In genomic region chr6:155183095-155183494, GRCh38 we compare ENCODE assay signal across 14 cellular contexts.
A peak's percentile ranks its signal among the peaks of the same experiment; 100 is the strongest.
DNase-seq lines count a peak whose midpoint lies in the region; ATAC-seq and TF ChIP-seq lines count a peak whose summit lies in the region.
"Had no signal": no experiment of that assay in that cellular context is flagged by ENCODE, and none has a peak within 500 bp of the region (broad histone marks: within the 10 kb centered on the region; RNA-seq: fewer than 3 reads in every experiment).

No MANE protein-coding gene starts in this region.

- peak overlapping the region; percentile 12 to 30 (median 21) for H3K27ac ChIP-seq in transverse colon
- H3K27ac ChIP-seq: esophagus squamous epithelium, right lobe of liver had no signal

- no peak for ATAC-seq in activated naive CD8-positive, alpha-beta T cell treated with anti-CD3 and anti-CD28 coated beads, Interleukin-2, amount 10 ng/mL, durations not matched to agents 7 days and 5 days (ENCODE audit: low read depth)
- ATAC-seq in activated naive CD8-positive, alpha-beta T cell treated with anti-CD3 and anti-CD28 coated beads, Interleukin-2, amount 50 U/mL, for 24 hours, result no peak
- ATAC-seq in HG02798 (IDR thresholded peaks at IDR 0.05; ENCODE audit: poor library complexity, unreplicated experiment), result peak; percentile 57
- no peak for ATAC-seq in GM19397 (IDR thresholded peaks at IDR 0.05; ENCODE audit: unreplicated experiment)
- ATAC-seq: activated CD4-positive, alpha-beta T cell treated with anti-CD3 and anti-CD28 coated beads for 36 hours had no signal

- no peaks in the 10 kb centered on the region for H3K27me3 ChIP-seq in transverse colon
- H3K27me3 ChIP-seq: esophagus squamous epithelium, right lobe of liver had no signal

- H3K9me3 Mint-ChIP-seq in activated naive CD8-positive, alpha-beta T cell treated with anti-CD3 and anti-CD28 coated beads, Interleukin-2, amount 10 ng/mL, durations not matched to agents 7 days and 5 days, result no peaks in the 10 kb centered on the region
- no peaks in the 10 kb centered on the region for H3K9me3 Mint-ChIP-seq in activated naive CD8-positive, alpha-beta T cell treated with anti-CD3 and anti-CD28 coated beads, Interleukin-2, amount 50 U/mL, for 24 hours

- TF ChIP-seq CTCF in transverse colon (IDR thresholded peaks at IDR 0.05), result no peak

- WGBS in transverse colon (ENCODE audit: low coverage in 1 of 2), 2 donors, result 19 to 54% methylated on average over 5 of the region's 5 CpGs

- no peak overlapping the region for H3K4me3 Mint-ChIP-seq in activated naive CD8-positive, alpha-beta T cell treated with anti-CD3 and anti-CD28 coated beads, Interleukin-2, amount 10 ng/mL, durations not matched to agents 7 days and 5 days
- no peak overlapping the region for H3K4me3 Mint-ChIP-seq in activated naive CD8-positive, alpha-beta T cell treated with anti-CD3 and anti-CD28 coated beads, Interleukin-2, amount 50 U/mL, for 24 hours
- H3K4me3 Mint-ChIP-seq: activated CD4-positive, alpha-beta T cell treated with anti-CD3 and anti-CD28 coated beads for 36 hours had no signal

- intact Hi-C loops in transverse colon (cut with DNase I; ENCODE audit: low total_unique reads), result no loop called here

- TF ChIP-seq POLR2A in transverse colon (IDR thresholded peaks at IDR 0.05), result no peak

- H3K27ac Mint-ChIP-seq in activated naive CD8-positive, alpha-beta T cell treated with anti-CD3 and anti-CD28 coated beads, Interleukin-2, amount 10 ng/mL, durations not matched to agents 7 days and 5 days, result peak overlapping the region; percentile 51
- H3K27ac Mint-ChIP-seq in activated naive CD8-positive, alpha-beta T cell treated with anti-CD3 and anti-CD28 coated beads, Interleukin-2, amount 50 U/mL, for 24 hours, result no peak overlapping the region
- H3K27ac Mint-ChIP-seq: activated CD4-positive, alpha-beta T cell treated with anti-CD3 and anti-CD28 coated beads for 36 hours had no signal

- H3K4me1 ChIP-seq in transverse colon, result peaks cover 0 to 27% (median 12%) of the 10 kb centered on the region in 4 donors
- H3K4me1 ChIP-seq: right lobe of liver had no signal

- H3K27me3 Mint-ChIP-seq in activated naive CD8-positive, alpha-beta T cell treated with anti-CD3 and anti-CD28 coated beads, Interleukin-2, amount 10 ng/mL, durations not matched to agents 7 days and 5 days, result no peaks in the 10 kb centered on the region
- no peaks in the 10 kb centered on the region for H3K27me3 Mint-ChIP-seq in activated naive CD8-positive, alpha-beta T cell treated with anti-CD3 and anti-CD28 coated beads, Interleukin-2, amount 50 U/mL, for 24 hours
- H3K27me3 Mint-ChIP-seq: activated CD4-positive, alpha-beta T cell treated with anti-CD3 and anti-CD28 coated beads for 36 hours had no signal

- H3K4me1 Mint-ChIP-seq in activated naive CD8-positive, alpha-beta T cell treated with anti-CD3 and anti-CD28 coated beads, Interleukin-2, amount 10 ng/mL, durations not matched to agents 7 days and 5 days, result peaks cover 4% of the 10 kb centered on the region
- H3K4me1 Mint-ChIP-seq in activated naive CD8-positive, alpha-beta T cell treated with anti-CD3 and anti-CD28 coated beads, Interleukin-2, amount 50 U/mL, for 24 hours, result peaks cover 39% of the 10 kb centered on the region

- in situ Hi-C loops in transverse colon (cut with MboI; ENCODE audit: low pct_ligation_motif_present in 1 of 4, low pct_unique_long_range_greater_than_20kb in 1 of 4, low sequenced_read_pairs in 3 of 4), result loop anchor here in 2 of 4 donors (10.0 to 25.0 kb wide), 2 partner anchors 62 to 496 kb away; no protein-coding TSS in a partner anchor

- DNase-seq in activated naive CD8-positive, alpha-beta T cell treated with anti-CD3 and anti-CD28 coated beads, Interleukin-2, amount 10 ng/mL, durations not matched to agents 7 days and 5 days, result no peak
- no peak for DNase-seq in activated naive CD8-positive, alpha-beta T cell treated with anti-CD3 and anti-CD28 coated beads, Interleukin-2, amount 50 U/mL, for 24 hours
- DNase-seq in SKM-1 treated with dmso at 0.1 percent for 144 hours (lab: John Stamatoyannopoulos, UW; ENCODE audit: unreplicated experiment) (peak; percentile 60), transverse colon (no peak), ecto neural progenitor cell (ENCODE audit: low spot score) (no peak), kidney tubule cell (ENCODE audit: low spot score) (no peak)
- DNase-seq: activated CD4-positive, alpha-beta T cell treated with anti-CD3 and anti-CD28 coated beads for 36 hours; amniotic stem cell; esophagus squamous epithelium; GDM1; kidney glomerular epithelial cell; right lobe of liver had no signal

- no peaks in the 10 kb centered on the region for H3K9me3 ChIP-seq in transverse colon
- H3K9me3 ChIP-seq: esophagus squamous epithelium, right lobe of liver had no signal

- no peaks in the 10 kb centered on the region for H3K36me3 ChIP-seq in transverse colon
- H3K36me3 ChIP-seq: esophagus squamous epithelium, right lobe of liver had no signal

- H3K4me3 ChIP-seq in transverse colon, result no peak overlapping the region
- H3K4me3 ChIP-seq: esophagus squamous epithelium, right lobe of liver had no signal

- H3K36me3 Mint-ChIP-seq in activated naive CD8-positive, alpha-beta T cell treated with anti-CD3 and anti-CD28 coated beads, Interleukin-2, amount 10 ng/mL, durations not matched to agents 7 days and 5 days, result no peaks in the 10 kb centered on the region
- H3K36me3 Mint-ChIP-seq in activated naive CD8-positive, alpha-beta T cell treated with anti-CD3 and anti-CD28 coated beads, Interleukin-2, amount 50 U/mL, for 24 hours (ENCODE audit: low read depth), result peaks cover 1% of the 10 kb centered on the region

- TF ChIP-seq EP300 in transverse colon (IDR thresholded peaks at IDR 0.05; ENCODE audit: low read depth), result no peak

- POLR2A ChIA-PET in activated naive CD8-positive, alpha-beta T cell treated with anti-CD3 and anti-CD28 coated beads, Interleukin-2, amount 10 ng/mL, durations not matched to agents 7 days and 5 days (lab: Charles Lee), result no interaction called here
